ENCODE assay signal across 8 cellular contexts in the genomic region with DNA sequence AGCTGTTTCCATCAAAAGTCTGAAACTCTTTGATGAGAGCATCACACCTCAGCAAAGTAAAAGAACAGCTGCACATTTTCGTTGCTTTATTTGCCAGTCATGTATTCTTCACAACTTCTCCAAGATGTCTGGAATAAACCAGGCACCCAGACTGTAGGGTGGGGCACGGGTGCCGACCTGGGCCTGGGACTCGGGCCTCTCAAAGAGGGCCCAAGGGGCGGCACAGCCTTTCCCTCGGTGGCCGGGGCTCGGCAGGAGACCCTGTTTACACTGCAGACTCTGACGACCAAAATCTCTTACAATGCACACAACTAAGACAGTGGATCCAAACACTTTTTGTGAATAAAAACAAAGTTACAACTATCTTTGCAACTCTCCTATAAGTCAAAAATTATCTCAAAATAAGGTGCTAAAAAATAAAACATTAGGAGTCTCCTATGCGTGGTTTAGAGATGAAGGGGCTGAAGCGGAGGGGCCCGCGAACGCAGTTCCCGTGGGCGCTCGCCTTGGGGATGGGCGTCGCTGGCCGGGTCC. TPM values are rescaled to one million over a fixed set of nuclear protein-coding genes. Genes with fewer than 3 reads are reported as not detected.
DNase-seq lines count a peak whose midpoint lies in the region; ATAC-seq, FAIRE-seq and TF ChIP-seq lines count a peak whose summit lies in the region.

No MANE protein-coding gene starts in this region.

- no peaks in the 10 kb centered on the region for H3K27me3 Mint-ChIP-seq in CD8-positive, alpha-beta memory T cell
- H3K27me3 Mint-ChIP-seq in natural killer cell treated with Interleukin-12 subunit alpha and Interleukin-12 subunit beta and Interleukin-15 and Interleukin-18, amount 100 ng/mL, for 72 hours: no peaks in the 10 kb centered on the region

- peak overlapping the region; percentile 65 for H3K4me3 ChIP-seq in CD8-positive, alpha-beta memory T cell (ENCODE audit: low read length)
- H3K4me3 ChIP-seq in NT2/D1 (ENCODE audit: insufficient read length, low read depth): peak overlapping the region; percentile 97
- H3K4me3 ChIP-seq in H1 (ENCODE audit: extremely low read depth in 1 of 4, insufficient read depth in 2 of 4, low read depth in 3 of 4, low read length in 4 of 4): peak overlapping the region; percentile 70 to 78 (median 73)

- peak overlapping the region; percentile 92 for H3K56ac ChIP-seq in H1 (replicated peaks; ENCODE audit: insufficient read length, low read depth, low read length)

- H3K36me3 Mint-ChIP-seq in CD8-positive, alpha-beta memory T cell: peaks cover 0 to 11% (median 8%) of the 10 kb centered on the region in 3 donors
- H3K36me3 Mint-ChIP-seq in natural killer cell treated with Interleukin-12 subunit alpha and Interleukin-12 subunit beta and Interleukin-15 and Interleukin-18, amount 100 ng/mL, for 72 hours: peaks cover 8% of the 10 kb centered on the region

- no peak for FAIRE-seq in H1 (lab: Jason Lieb, UNC)

- H3K27me3 ChIP-seq in CD8-positive, alpha-beta memory T cell (ENCODE audit: insufficient read depth, low read length, poor library complexity, severe bottlenecking): no peaks in the 10 kb centered on the region
- H3K27me3 ChIP-seq in NT2/D1 (ENCODE audit: insufficient read depth, insufficient read length) (no peaks in the 10 kb centered on the region), H1 (replicated peaks in 1 of 4; ENCODE audit: control insufficient read depth in 3 of 4, extremely low read depth in 1 of 4, insufficient read depth in 3 of 4, low read length in 3 of 4) (peaks cover 0 to 4% (median 0%) of the 10 kb centered on the region in 4 experiments; a peak in 2 of 7 replicates)

- H3K4ac ChIP-seq in H1 (replicated peaks; ENCODE audit: insufficient read length, low read depth, low read length): no peak overlapping the region

- ATAC-seq in natural killer cell treated with Interleukin-12 subunit alpha and Interleukin-12 subunit beta and Interleukin-15 and Interleukin-18, amount 100 ng/mL, for 72 hours: no peak
- ATAC-seq in GM18868 (IDR thresholded peaks at IDR 0.05; ENCODE audit: unreplicated experiment): no peak

- H3K9me3 ChIP-seq in CD8-positive, alpha-beta memory T cell (ENCODE audit: low read length): no peaks in the 10 kb centered on the region
- H3K9me3 ChIP-seq in NT2/D1 (ENCODE audit: insufficient read depth, low read length): peaks cover 49% of the 10 kb centered on the region
- peaks cover 22 to 35% of the 10 kb centered on the region in 2 experiments; a peak in 3 of 4 replicates for H3K9me3 ChIP-seq in H1 (ENCODE audit: insufficient read depth in 2 of 2, low read depth in 1 of 2, low read length in 1 of 2)

- H3K4me2 ChIP-seq in H1 (ENCODE audit: insufficient read depth in 1 of 2, low read depth in 2 of 2, low read length in 2 of 2): peak overlapping the region; percentile 91 to 92

- H2BK5ac ChIP-seq in H1 (ENCODE audit: low read depth, low read length): peak overlapping the region; percentile 90; the same call in 1 of the 2 replicates

- H4K20me1 ChIP-seq in H1 (replicated peaks in 1 of 2; ENCODE audit: control insufficient read depth in 1 of 2, insufficient read depth in 2 of 2, low read length in 2 of 2): peaks cover 2 to 14% of the 10 kb centered on the region in 2 experiments

- no peak for TF ChIP-seq EP300 in H1 (IDR thresholded peaks at IDR 0.05; ENCODE audit: borderline replicate concordance in 1 of 2, low read depth in 2 of 2, low read length in 2 of 2)

- no peaks in the 10 kb centered on the region for H3K9me3 Mint-ChIP-seq in CD8-positive, alpha-beta memory T cell
- no peaks in the 10 kb centered on the region for H3K9me3 Mint-ChIP-seq in natural killer cell treated with Interleukin-12 subunit alpha and Interleukin-12 subunit beta and Interleukin-15 and Interleukin-18, amount 100 ng/mL, for 72 hours

- H3K23me2 ChIP-seq in H1 (ENCODE audit: low read depth, low read length): peaks cover 7% of the 10 kb centered on the region; the same call in 1 of the 2 replicates

- no peak for TF ChIP-seq CTCF in H1 (IDR thresholded peaks at IDR 0.05; ENCODE audit: control extremely low read depth in 1 of 3, insufficient read depth in 1 of 3, low read depth in 1 of 3, low read length in 3 of 3)

- no peak overlapping the region; the same call in 1 of the 2 replicates for H2BK15ac ChIP-seq in H1 (ENCODE audit: low read length)

- WGBS in H1 (ENCODE audit: extremely low coverage in 1 of 2, insufficient coverage in 1 of 2, insufficient read length in 1 of 2, insufficient replicate concordance in 2 of 2, low coverage in 1 of 2, low lambda C conversion rate in 2 of 2, missing lambda C conversion rate in 1 of 2), 2 experiments: 5% methylated on average over 20 of the region's 20 CpGs; no CpG with 5 or more reads in 1 of the 2 experiments

- H3K4me1 Mint-ChIP-seq in CD8-positive, alpha-beta memory T cell: peaks cover 39 to 62% (median 51%) of the 10 kb centered on the region in 3 donors
- peaks cover 46 to 54% of the 10 kb centered on the region in 2 donors for H3K4me1 Mint-ChIP-seq in natural killer cell treated with Interleukin-12 subunit alpha and Interleukin-12 subunit beta and Interleukin-15 and Interleukin-18, amount 100 ng/mL, for 72 hours (ENCODE audit: low read depth in 2 of 2)

- H3K18ac ChIP-seq in H1 (ENCODE audit: extremely low read depth, low read length): 0 out of 2 replicates have a peak overlapping the region, but pooled peaks have one; percentile 83

- peak overlapping the region; percentile 76 for H3K27ac ChIP-seq in CD8-positive, alpha-beta memory T cell (ENCODE audit: low read depth, low read length)
- H3K27ac ChIP-seq in H1 (ENCODE audit: low read depth, low read length): peak overlapping the region; percentile 54; the same call in 1 of the 2 replicates

- peaks cover 14% of the 10 kb centered on the region for H3K79me1 ChIP-seq in H1 (ENCODE audit: low read depth, low read length)

- H3K23ac ChIP-seq in H1 (ENCODE audit: insufficient read length): no peak overlapping the region

- no peaks in the 10 kb centered on the region for H3K36me3 ChIP-seq in CD8-positive, alpha-beta memory T cell (ENCODE audit: insufficient read depth, low read length)
- H3K36me3 ChIP-seq in NT2/D1 (ENCODE audit: insufficient read depth, insufficient read length, low read length): peaks cover 62% of the 10 kb centered on the region
- peaks cover 2 to 36% (median 16%) of the 10 kb centered on the region in 4 experiments; a peak in 6 of 8 replicates for H3K36me3 ChIP-seq in H1 (ENCODE audit: control insufficient read depth in 2 of 4, insufficient read depth in 4 of 4, low read length in 3 of 4)

- POLR2A ChIA-PET in CD8-positive, alpha-beta memory T cell (lab: Charles Lee): no interaction called here
- POLR2A ChIA-PET in H1 (lab: Charles Lee; ENCODE audit: partially characterized antibody): interaction anchor here (0.7 to 1.2 kb wide), 3 partner anchors 12 to 97 kb away, joined by 3 to 4 read pairs (median 3); no protein-coding TSS in a partner anchor

- peak overlapping the region; percentile 25 to 85 (median 62) for H3K27ac Mint-ChIP-seq in CD8-positive, alpha-beta memory T cell
- peak overlapping the region; percentile 41 to 72 for H3K27ac Mint-ChIP-seq in natural killer cell treated with Interleukin-12 subunit alpha and Interleukin-12 subunit beta and Interleukin-15 and Interleukin-18, amount 100 ng/mL, for 72 hours

- H2BK20ac ChIP-seq in H1 (ENCODE audit: low read length): no peak overlapping the region

- H4K5ac ChIP-seq in H1 (ENCODE audit: insufficient read length, low read depth, low read length): no peak overlapping the region

- no peak for TF ChIP-seq POLR2A in H1 (IDR thresholded peaks at IDR 0.05; ENCODE audit: control extremely low read depth in 1 of 2, low read depth in 2 of 2, low read length in 2 of 2)

- H3K79me2 ChIP-seq in H1 (ENCODE audit: control insufficient read depth in 1 of 2, insufficient read depth in 2 of 2, low read length in 2 of 2): peaks cover 15 to 47% of the 10 kb centered on the region in 2 experiments; a peak in 3 of 4 replicates

- no peak overlapping the region for H2BK12ac ChIP-seq in H1 (ENCODE audit: low read depth, low read length)

- H4K8ac ChIP-seq in H1 (ENCODE audit: extremely low read depth, insufficient read depth, low read length): no peak overlapping the region; the same call in 1 of the 2 replicates

- no peak for TF ChIP-seq RAD21 in H1 (IDR thresholded peaks at IDR 0.05 in 1 of 2, conservative IDR thresholded peaks at IDR 0.05 in 1 of 2; ENCODE audit: low read depth in 2 of 2, low read length in 2 of 2)

- H4K91ac ChIP-seq in H1 (replicated peaks; ENCODE audit: insufficient read length, low read length): no peak overlapping the region

- peak overlapping the region; percentile 79 to 92 (median 83) for H3K4me3 Mint-ChIP-seq in CD8-positive, alpha-beta memory T cell
- H3K4me3 Mint-ChIP-seq in natural killer cell treated with Interleukin-12 subunit alpha and Interleukin-12 subunit beta and Interleukin-15 and Interleukin-18, amount 100 ng/mL, for 72 hours: peak overlapping the region; percentile 86

- peaks cover 28% of the 10 kb centered on the region for H3K4me1 ChIP-seq in CD8-positive, alpha-beta memory T cell (ENCODE audit: insufficient read depth, low read length)
- peaks cover 10% of the 10 kb centered on the region for H3K4me1 ChIP-seq in NT2/D1 (ENCODE audit: insufficient read depth, insufficient read length)
- peaks cover 3 to 12% (median 6%) of the 10 kb centered on the region in 4 experiments for H3K4me1 ChIP-seq in H1 (replicated peaks in 1 of 4; ENCODE audit: control insufficient read depth in 3 of 4, insufficient read depth in 4 of 4, low read length in 3 of 4)

- H2AK5ac ChIP-seq in H1 (ENCODE audit: low read depth, low read length): no peak overlapping the region

- CTCF ChIA-PET in CD8-positive, alpha-beta memory T cell (lab: Charles Lee): no interaction called here
- CTCF ChIA-PET in H1 (lab: Charles Lee; ENCODE audit: partially characterized antibody): interaction anchor here (1.2 kb wide), 3 partner anchors 10 to 99 kb away, joined by 3 to 5 read pairs (median 5); no protein-coding TSS in a partner anchor

- no peak overlapping the region for H2AFZ ChIP-seq in H1 (ENCODE audit: low read length)

- no peak overlapping the region for H2BK120ac ChIP-seq in H1 (replicated peaks; ENCODE audit: low read depth, low read length)

- DNase-seq in CD8-positive, alpha-beta memory T cell: peak in 2 of 5 donors; percentile 23 to 44
- no peak for DNase-seq in NT2/D1 (ENCODE audit: low read depth, low spot score)
- no peak for DNase-seq in H1 (ENCODE audit: low read depth in 1 of 2, low spot score in 2 of 2)
- DNase-seq in natural killer cell treated with Interleukin-12 subunit alpha and Interleukin-12 subunit beta and Interleukin-15 and Interleukin-18, amount 100 ng/mL, for 72 hours (ENCODE audit: low spot score): no peak
- no peak for DNase-seq in GM19238 (ENCODE audit: insufficient read length, low spot score)
- DNase-seq in KG1 (lab: John Stamatoyannopoulos, UW): no peak
- DNase-seq in kidney glomerular epithelial cell (lab: John Stamatoyannopoulos, UW): no peak

- no peak overlapping the region for H3K14ac ChIP-seq in H1 (ENCODE audit: insufficient read length)

- peak overlapping the region; percentile 96 for H3K9ac ChIP-seq in NT2/D1 (ENCODE audit: insufficient read length, low read depth)
- peak overlapping the region in 1 of 4 experiments; percentile 40; a peak in 2 of 7 replicates for H3K9ac ChIP-seq in H1 (replicated peaks in 1 of 4; ENCODE audit: extremely low read depth in 1 of 4, low read depth in 3 of 4, low read length in 3 of 4)

RNA-seq across cellular contexts. Expression of gene LSS, which starts 0.7 kb away (rescaled TPM):
- total RNA-seq in CD8-positive, alpha-beta memory T cell: 10 to 100 TPM; 19.6 to 20.4 TPM
- 16.1 TPM for polyA plus RNA-seq in CD8-positive, alpha-beta memory T cell
- total RNA-seq in H1 (2021; fragmentation: NEBNext Ultra II Directional; extraction: Animal tissue kit (Norgen Biotek cat#: 25700)): 96.1 and 102 TPM in 2 replicates
- 123 and 139 TPM in 2 replicates for polyA plus RNA-seq in H1 (2011; rRNA removed)
- 103 TPM for polyA plus RNA-seq in H1 (2011; cell fraction: cytosol; rRNA removed)
- polyA plus RNA-seq in H1 (2011; cell fraction: nucleus; rRNA removed): 268 TPM
- 69.5 to 87.3 TPM (median 75.9 TPM) in 4 replicates for polyA plus RNA-seq in H1 (2012, experiment 1 of 2)
- polyA plus RNA-seq in H1 (2012, experiment 2 of 2): 71.3 TPM
- polyA plus RNA-seq in H1 (2013, experiment 1 of 2): 69.2 TPM
- polyA plus RNA-seq in H1 (2013, experiment 2 of 2): 66.2 TPM
- 177 and 193 TPM in 2 replicates for polyA minus RNA-seq in H1 (2011; rRNA and poly(A)+ RNA removed)
- polyA minus RNA-seq in H1 (2011; cell fraction: cytosol; rRNA and poly(A)+ RNA removed): 56.7 TPM
- polyA minus RNA-seq in H1 (2011; cell fraction: nucleus; rRNA and poly(A)+ RNA removed): 69.8 TPM
- total RNA-seq in natural killer cell treated with Interleukin-12 subunit alpha and Interleukin-12 subunit beta and Interleukin-15 and Interleukin-18, amount 100 ng/mL, for 72 hours: 10 to 100 TPM; 32.6 to 54.4 TPM

RNA-seq across cellular contexts. Expression of gene SPATC1L, which starts 43.6 kb away (rescaled TPM):
- 1 to 10 TPM; 5.0 TPM for total RNA-seq in CD8-positive, alpha-beta memory T cell
- polyA plus RNA-seq in CD8-positive, alpha-beta memory T cell: 10.7 TPM
- 49.4 and 50.0 TPM in 2 replicates for total RNA-seq in H1 (2021; fragmentation: NEBNext Ultra II Directional; extraction: Animal tissue kit (Norgen Biotek cat#: 25700))
- polyA plus RNA-seq in H1 (2011; rRNA removed): 24.9 and 44.8 TPM in 2 replicates
- polyA plus RNA-seq in H1 (2011; cell fraction: cytosol; rRNA removed): 16.4 TPM
- polyA plus RNA-seq in H1 (2011; cell fraction: nucleus; rRNA removed): 43.3 TPM
- polyA plus RNA-seq in H1 (2012, experiment 1 of 2): 38.0 to 56.9 TPM (median 53.3 TPM) in 4 replicates
- polyA plus RNA-seq in H1 (2012, experiment 2 of 2): 50.4 TPM
- polyA plus RNA-seq in H1 (2013, experiment 1 of 2): 48.1 TPM
- polyA plus RNA-seq in H1 (2013, experiment 2 of 2): 48.0 TPM
- polyA minus RNA-seq in H1 (2011; rRNA and poly(A)+ RNA removed): 6.2 and 7.1 TPM in 2 replicates
- 30.3 TPM for polyA minus RNA-seq in H1 (2011; cell fraction: cytosol; rRNA and poly(A)+ RNA removed)
- polyA minus RNA-seq in H1 (2011; cell fraction: nucleus; rRNA and poly(A)+ RNA removed): 21.2 TPM
- 1 to 10 TPM in 1 of 2 donors, not detected in 1; 5.0 TPM for total RNA-seq in natural killer cell treated with Interleukin-12 subunit alpha and Interleukin-12 subunit beta and Interleukin-15 and Interleukin-18, amount 100 ng/mL, for 72 hours

RNA-seq across cellular contexts. Expression of gene MCM3AP, which starts 57.5 kb away (rescaled TPM):
- total RNA-seq in CD8-positive, alpha-beta memory T cell: 100 to 1,000 TPM; 131 to 133 TPM
- polyA plus RNA-seq in CD8-positive, alpha-beta memory T cell: 56.7 TPM
- 119 and 124 TPM in 2 replicates for total RNA-seq in H1 (2021; fragmentation: NEBNext Ultra II Directional; extraction: Animal tissue kit (Norgen Biotek cat#: 25700))
- 37.2 and 65.4 TPM in 2 replicates for polyA plus RNA-seq in H1 (2011; rRNA removed)
- polyA plus RNA-seq in H1 (2011; cell fraction: cytosol; rRNA removed): 47.1 TPM
- polyA plus RNA-seq in H1 (2011; cell fraction: nucleus; rRNA removed): 88.7 TPM
- polyA plus RNA-seq in H1 (2012, experiment 1 of 2): 67.6 to 78.6 TPM (median 75.2 TPM) in 4 replicates
- 27.6 TPM for polyA plus RNA-seq in H1 (2012, experiment 2 of 2)
- 51.2 TPM for polyA plus RNA-seq in H1 (2013, experiment 1 of 2)
- polyA plus RNA-seq in H1 (2013, experiment 2 of 2): 47.8 TPM
- 87.3 and 109 TPM in 2 replicates for polyA minus RNA-seq in H1 (2011; rRNA and poly(A)+ RNA removed)
- 80.6 TPM for polyA minus RNA-seq in H1 (2011; cell fraction: cytosol; rRNA and poly(A)+ RNA removed)
- 130 TPM for polyA minus RNA-seq in H1 (2011; cell fraction: nucleus; rRNA and poly(A)+ RNA removed)
- total RNA-seq in natural killer cell treated with Interleukin-12 subunit alpha and Interleukin-12 subunit beta and Interleukin-15 and Interleukin-18, amount 100 ng/mL, for 72 hours: 100 to 1,000 TPM; 161 to 193 TPM

RNA-seq across cellular contexts. Expression of gene YBEY, which starts 58.3 kb away (rescaled TPM):
- 10 to 100 TPM; 16.7 to 18.6 TPM for total RNA-seq in CD8-positive, alpha-beta memory T cell
- 21.0 TPM for polyA plus RNA-seq in CD8-positive, alpha-beta memory T cell
- 26.6 and 26.9 TPM in 2 replicates for total RNA-seq in H1 (2021; fragmentation: NEBNext Ultra II Directional; extraction: Animal tissue kit (Norgen Biotek cat#: 25700))
- polyA plus RNA-seq in H1 (2011; rRNA removed): 23.7 and 31.9 TPM in 2 replicates
- polyA plus RNA-seq in H1 (2011; cell fraction: cytosol; rRNA removed): 32.7 TPM
- polyA plus RNA-seq in H1 (2011; cell fraction: nucleus; rRNA removed): 12.1 TPM
- polyA plus RNA-seq in H1 (2012, experiment 1 of 2): 28.6 to 46.1 TPM (median 29.9 TPM) in 4 replicates
- 36.9 TPM for polyA plus RNA-seq in H1 (2012, experiment 2 of 2)
- 23.5 TPM for polyA plus RNA-seq in H1 (2013, experiment 1 of 2)
- 21.8 TPM for polyA plus RNA-seq in H1 (2013, experiment 2 of 2)
- polyA minus RNA-seq in H1 (2011; rRNA and poly(A)+ RNA removed): 19.1 and 20.3 TPM in 2 replicates
- 16.4 TPM for polyA minus RNA-seq in H1 (2011; cell fraction: cytosol; rRNA and poly(A)+ RNA removed)
- polyA minus RNA-seq in H1 (2011; cell fraction: nucleus; rRNA and poly(A)+ RNA removed): 12.5 TPM
- total RNA-seq in natural killer cell treated with Interleukin-12 subunit alpha and Interleukin-12 subunit beta and Interleukin-15 and Interleukin-18, amount 100 ng/mL, for 72 hours: 10 to 100 TPM in 1 of 2 donors, 1 to 10 TPM in 1; 8.1 to 10.9 TPM
